In the genomic region with DNA sequence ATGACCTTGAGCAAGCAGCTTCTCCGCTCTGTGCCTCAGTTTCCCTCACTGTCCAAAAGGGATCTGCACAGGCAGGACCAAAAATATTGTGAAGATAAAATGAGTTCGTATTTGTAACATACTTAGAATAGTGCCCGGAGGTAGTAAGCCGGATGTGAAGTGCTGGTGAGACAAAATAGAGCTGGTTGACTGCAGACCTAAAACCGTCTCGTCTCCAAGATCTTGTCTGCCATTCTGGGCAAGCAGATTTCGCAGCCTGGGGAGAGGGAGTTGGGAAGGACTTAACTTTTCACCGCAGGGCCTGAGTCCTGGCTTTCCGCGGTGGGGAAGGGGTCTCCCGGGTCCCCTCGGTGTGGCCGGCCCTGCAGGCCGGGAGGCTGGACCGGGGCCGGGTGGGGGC, we compare ENCODE assay signal across 10 cellular contexts. TPM values are rescaled to one million over a fixed set of nuclear protein-coding genes. Genes with fewer than 3 reads are reported as not detected.
DNase-seq lines count a peak whose midpoint lies in the region; ATAC-seq lines count a peak whose summit lies in the region.
"Had no signal": no experiment of that assay in that cellular context is flagged by ENCODE, and none has a peak within 500 bp of the region (broad histone marks: within the 10 kb centered on the region; RNA-seq: fewer than 3 reads in every experiment).

No MANE protein-coding gene starts in this region.

- peak overlapping the region; percentile 31; the same call in 1 of the 2 replicates for H3K4me3 ChIP-seq in iPS DF 6.9 (ENCODE audit: low read length)

- peak overlapping the region; percentile 80 for H3K27ac Mint-ChIP-seq in T-helper 1 cell treated with Interleukin-12 subunit alpha and Interleukin-12 subunit beta and Interleukin-4 antibody, amounts not matched to agents 30 μg/mL and 1 μg/mL, for 36 hours
- H3K27ac Mint-ChIP-seq in T-helper 17 cell: peak overlapping the region; percentile 77
- H3K27ac Mint-ChIP-seq in stimulated activated effector memory CD8-positive, alpha-beta T cell treated with anti-CD3 and anti-CD28 coated beads, Interleukin-12 subunit alpha, Interleukin-12 subunit beta, amount 100 ng/mL, for 72 hours: peak overlapping the region; percentile 45

- peak overlapping the region; percentile 77 for H3K4me3 Mint-ChIP-seq in T-helper 1 cell treated with Interleukin-12 subunit alpha and Interleukin-12 subunit beta and Interleukin-4 antibody, amounts not matched to agents 30 μg/mL and 1 μg/mL, for 36 hours
- peak overlapping the region; percentile 87 for H3K4me3 Mint-ChIP-seq in T-helper 17 cell
- H3K4me3 Mint-ChIP-seq in stimulated activated effector memory CD8-positive, alpha-beta T cell treated with anti-CD3 and anti-CD28 coated beads, Interleukin-12 subunit alpha, Interleukin-12 subunit beta, amount 100 ng/mL, for 72 hours: no peak overlapping the region

- no peaks in the 10 kb centered on the region for H3K9me3 ChIP-seq in T-helper 17 cell (ENCODE audit: control insufficient read depth, low read length, poor library complexity, severe bottlenecking)
- H3K9me3 ChIP-seq in iPS DF 6.9 (ENCODE audit: control insufficient read depth, insufficient read depth, low read length): no peaks in the 10 kb centered on the region

- peaks cover 13% of the 10 kb centered on the region for H3K4me1 ChIP-seq in iPS DF 6.9 (ENCODE audit: control insufficient read depth, insufficient read depth, low read length)

- H3K4me1 Mint-ChIP-seq in T-helper 1 cell treated with Interleukin-12 subunit alpha and Interleukin-12 subunit beta and Interleukin-4 antibody, amounts not matched to agents 30 μg/mL and 1 μg/mL, for 36 hours (ENCODE audit: low read depth): peaks cover 17% of the 10 kb centered on the region
- H3K4me1 Mint-ChIP-seq in T-helper 17 cell: peaks cover 15% of the 10 kb centered on the region
- H3K4me1 Mint-ChIP-seq in stimulated activated effector memory CD8-positive, alpha-beta T cell treated with anti-CD3 and anti-CD28 coated beads, Interleukin-12 subunit alpha, Interleukin-12 subunit beta, amount 100 ng/mL, for 72 hours: peaks cover 6% of the 10 kb centered on the region

- peaks cover 3% of the 10 kb centered on the region for H3K36me3 Mint-ChIP-seq in T-helper 1 cell treated with Interleukin-12 subunit alpha and Interleukin-12 subunit beta and Interleukin-4 antibody, amounts not matched to agents 30 μg/mL and 1 μg/mL, for 36 hours (ENCODE audit: low read depth)
- H3K36me3 Mint-ChIP-seq in T-helper 17 cell (ENCODE audit: low read depth): no peaks in the 10 kb centered on the region
- peaks cover 5% of the 10 kb centered on the region for H3K36me3 Mint-ChIP-seq in stimulated activated effector memory CD8-positive, alpha-beta T cell treated with anti-CD3 and anti-CD28 coated beads, Interleukin-12 subunit alpha, Interleukin-12 subunit beta, amount 100 ng/mL, for 72 hours

- no peak for ATAC-seq in T-helper 17 cell
- ATAC-seq in stimulated activated effector memory CD8-positive, alpha-beta T cell treated with anti-CD3 and anti-CD28 coated beads, Interleukin-12 subunit alpha, Interleukin-12 subunit beta, amount 100 ng/mL, for 72 hours: no peak

- H3K27me3 ChIP-seq in iPS DF 6.9 (ENCODE audit: control insufficient read depth, insufficient read depth, low read length): no peaks in the 10 kb centered on the region; the same call in 1 of the 2 replicates

- WGBS in iPS DF 6.9 (ENCODE audit: insufficient coverage, insufficient read length): no CpG with 5 or more reads among the region's 16 CpGs

- no peaks in the 10 kb centered on the region for H3K9me3 Mint-ChIP-seq in T-helper 1 cell treated with Interleukin-12 subunit alpha and Interleukin-12 subunit beta and Interleukin-4 antibody, amounts not matched to agents 30 μg/mL and 1 μg/mL, for 36 hours
- no peaks in the 10 kb centered on the region for H3K9me3 Mint-ChIP-seq in stimulated activated effector memory CD8-positive, alpha-beta T cell treated with anti-CD3 and anti-CD28 coated beads, Interleukin-12 subunit alpha, Interleukin-12 subunit beta, amount 100 ng/mL, for 72 hours

- H3K36me3 ChIP-seq in iPS DF 6.9 (ENCODE audit: control insufficient read depth, insufficient read depth, low read length): no peaks in the 10 kb centered on the region

- H3K27me3 Mint-ChIP-seq in T-helper 1 cell treated with Interleukin-12 subunit alpha and Interleukin-12 subunit beta and Interleukin-4 antibody, amounts not matched to agents 30 μg/mL and 1 μg/mL, for 36 hours (ENCODE audit: low read depth): peaks cover 15% of the 10 kb centered on the region
- no peaks in the 10 kb centered on the region for H3K27me3 Mint-ChIP-seq in T-helper 17 cell

- no peak for DNase-seq in T-helper 1 cell
- DNase-seq in T-helper 17 cell: no peak
- no peak for DNase-seq in iPS DF 6.9 (ENCODE audit: low read depth, low spot score)
- DNase-seq in stimulated activated effector memory CD8-positive, alpha-beta T cell treated with anti-CD3 and anti-CD28 coated beads, Interleukin-12 subunit alpha, Interleukin-12 subunit beta, amount 100 ng/mL, for 72 hours (ENCODE audit: low spot score in 2 of 2): no peak
- no peak for DNase-seq in caudate nucleus (lab: John Stamatoyannopoulos, UW)
- no peak for DNase-seq in stimulated activated CD4-positive, alpha-beta T cell treated with anti-CD3 and anti-CD28 coated beads, Interleukin-15, amount 100 ng/mL, for 24 hours
- DNase-seq in cerebellar nuclear complex (lab: John Stamatoyannopoulos, UW): no peak

- H3K27ac ChIP-seq in iPS DF 6.9 (ENCODE audit: low read length) (no peak overlapping the region), caudate nucleus (ENCODE audit: low read depth, low read length) (no peak overlapping the region)
- H3K27ac ChIP-seq: C4-2B, HL-60 had no signal

RNA-seq across cellular contexts. Expression of a gene that starts 8.2 kb away (rescaled TPM):
- total RNA-seq in T-helper 17 cell: 10 to 100 TPM; 32.4 to 40.2 TPM

RNA-seq across cellular contexts. Expression of a gene that starts 17.2 kb away (rescaled TPM):
- total RNA-seq in T-helper 17 cell: 10 to 100 TPM; 35.6 to 53.7 TPM

RNA-seq across cellular contexts. Expression of a gene that starts 35.5 kb away (rescaled TPM):
- total RNA-seq in T-helper 17 cell: 1 to 10 TPM; 9.2 to 9.9 TPM
